21 cellular contexts compared by ENCODE assay signal in the genomic region with DNA sequence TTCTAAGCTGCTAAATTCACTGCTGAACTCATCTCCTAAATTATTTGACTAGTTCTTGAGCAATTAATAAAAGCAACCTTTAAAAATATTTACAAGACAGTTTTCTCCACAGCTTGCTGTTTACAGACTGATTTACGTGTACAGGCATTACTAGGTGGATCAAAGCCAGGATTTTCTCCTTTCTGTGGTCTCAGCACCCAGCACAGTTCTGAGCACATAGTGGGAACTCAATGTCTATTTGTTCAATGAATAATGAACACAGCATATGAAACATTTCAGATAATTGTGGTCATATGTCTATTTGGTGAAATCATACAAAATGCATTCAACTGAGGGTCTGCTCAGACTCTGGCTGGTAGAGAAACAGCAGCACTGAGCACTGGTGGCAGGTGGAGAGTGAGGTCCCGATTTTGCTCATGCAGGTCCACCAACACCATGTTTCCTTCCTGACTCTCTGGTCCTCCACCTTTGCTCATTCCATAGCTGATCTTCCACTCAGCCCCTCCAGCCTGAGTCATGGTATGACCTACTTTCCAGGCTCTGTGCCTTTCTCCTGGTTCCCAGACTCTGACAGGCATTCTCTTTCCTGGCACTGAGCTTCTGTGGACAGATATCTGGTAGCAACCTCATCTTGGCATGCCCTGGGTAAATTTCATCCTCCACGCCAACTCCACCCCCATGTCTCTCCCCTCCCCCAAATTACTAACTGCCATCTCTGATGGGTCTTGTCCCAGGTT.
DNase-seq lines count a peak whose midpoint lies in the region; ATAC-seq, FAIRE-seq and TF ChIP-seq lines count a peak whose summit lies in the region.
"Had no signal": no experiment of that assay in that cellular context is flagged by ENCODE, and none has a peak within 500 bp of the region (broad histone marks: within the 10 kb centered on the region; RNA-seq: fewer than 3 reads in every experiment).

No MANE protein-coding gene starts in this region.

- no peaks in the 10 kb centered on the region for H4K20me1 ChIP-seq in astrocyte (ENCODE audit: insufficient read depth, low read length)

- no peak for FAIRE-seq in astrocyte (lab: Jason Lieb, UNC)
- FAIRE-seq: GM12878, kidney had no signal

- no peak overlapping the region for H2BK12ac ChIP-seq in mesenchymal stem cell (ENCODE audit: low read length in 2 of 2)

- no peak overlapping the region for H2BK5ac ChIP-seq in mesenchymal stem cell (ENCODE audit: low read depth, low read length, poor library complexity, severe bottlenecking)

- H3K18ac ChIP-seq in mesenchymal stem cell (ENCODE audit: low read depth in 1 of 2, low read length in 2 of 2), result no peak overlapping the region

- H3K4me1 ChIP-seq in astrocyte (ENCODE audit: insufficient read depth, low read length), result peaks cover 40% of the 10 kb centered on the region
- H3K4me1 ChIP-seq in mesenchymal stem cell (ENCODE audit: control insufficient read depth, insufficient read depth, low read depth, low read length), result peaks cover 5% of the 10 kb centered on the region
- H3K4me1 ChIP-seq: body of pancreas had no signal

- H3K9ac ChIP-seq in astrocyte (ENCODE audit: low read length) (no peak overlapping the region), mesenchymal stem cell (ENCODE audit: low read length) (no peak overlapping the region)

- no peak overlapping the region for H3K4me2 ChIP-seq in astrocyte (ENCODE audit: low read length)
- no peak overlapping the region for H3K4me2 ChIP-seq in mesenchymal stem cell (ENCODE audit: low read length, poor library complexity, severe bottlenecking)

- no peaks in the 10 kb centered on the region for H3K79me2 ChIP-seq in astrocyte (ENCODE audit: insufficient read depth, low read length)

- no peak overlapping the region for H3K4ac ChIP-seq in mesenchymal stem cell (ENCODE audit: low read depth in 1 of 2, low read length in 2 of 2)

- H3K27me3 ChIP-seq in astrocyte (ENCODE audit: insufficient read depth, low read length) (no peaks in the 10 kb centered on the region), mesenchymal stem cell (ENCODE audit: control insufficient read depth in 1 of 2, insufficient read depth in 1 of 2, low read length in 2 of 2) (no peaks in the 10 kb centered on the region)
- H3K27me3 ChIP-seq: body of pancreas, upper lobe of left lung had no signal

- no peak for TF ChIP-seq POLR2A in erythroblast (IDR thresholded peaks at IDR 0.05; ENCODE audit: low read length)

- H3K4me1 Mint-ChIP-seq in astrocyte (ENCODE audit: low read depth, unreplicated experiment), result peaks cover 61% of the 10 kb centered on the region
- H3K4me1 Mint-ChIP-seq: activated CD4-positive, alpha-beta T cell treated with anti-CD3 and anti-CD28 coated beads, Interleukin-2, amount 10 ng/mL, durations not matched to agents 24 days and 14 days; IgD-negative memory B cell had no signal

- no peak overlapping the region for H2BK15ac ChIP-seq in mesenchymal stem cell (ENCODE audit: low read depth, poor library complexity, severe bottlenecking)

- H3K14ac ChIP-seq in mesenchymal stem cell (ENCODE audit: low read length in 2 of 2), result no peak overlapping the region

- H4K8ac ChIP-seq in mesenchymal stem cell (ENCODE audit: low read length), result no peak overlapping the region

- H3K36me3 Mint-ChIP-seq in astrocyte (ENCODE audit: low read depth, unreplicated experiment), result no peaks in the 10 kb centered on the region
- H3K36me3 Mint-ChIP-seq: CD8-positive, alpha-beta T cell; IgD-negative memory B cell had no signal

- DNase-seq in AG08396 (ENCODE audit: low spot score), result peak; percentile 41
- DNase-seq in HK-2 (ENCODE audit: unreplicated experiment), result peak; percentile 47
- peak; percentile 48 for DNase-seq in astrocyte (ENCODE audit: low read depth)
- DNase-seq in mesenchymal stem cell, result no peak
- DNase-seq in stimulated activated CD4-positive, alpha-beta T cell treated with anti-CD3 and anti-CD28 coated beads, Interleukin-2, amount 100 ng/mL, for 24 hours, result no peak
- no peak for DNase-seq in erythroblast (lab: John Stamatoyannopoulos, UW)
- DNase-seq: activated CD4-positive, alpha-beta T cell treated with anti-CD3 and anti-CD28 coated beads, Interleukin-2, amount 10 ng/mL, durations not matched to agents 24 days and 14 days; activated naive CD4-positive, alpha-beta T cell treated with anti-CD3 and anti-CD28 coated beads for 36 hours; body of pancreas; CD8-positive, alpha-beta T cell; kidney; NCI-H2029 treated with DMSO at 0.1 percent for 48 hours; NCI-H510A treated with DMSO at 0.1 percent for 48 hours; stimulated activated naive CD8-positive, alpha-beta T cell treated with anti-CD3 and anti-CD28 coated beads, Interleukin-15, Interleukin-2, amounts not matched to agents 100 U/mL and 50 U/mL, for 24 hours; upper lobe of left lung had no signal

- H3K9me3 Mint-ChIP-seq in astrocyte (ENCODE audit: unreplicated experiment), result peaks cover under 1% of the 10 kb centered on the region
- H3K9me3 Mint-ChIP-seq: activated CD4-positive, alpha-beta T cell treated with anti-CD3 and anti-CD28 coated beads, Interleukin-2, amount 10 ng/mL, durations not matched to agents 24 days and 14 days; activated naive CD4-positive, alpha-beta T cell treated with anti-CD3 and anti-CD28 coated beads for 36 hours; CD8-positive, alpha-beta T cell; IgD-negative memory B cell had no signal

- H3K27ac ChIP-seq in astrocyte (ENCODE audit: low read depth, low read length) (no peak overlapping the region), mesenchymal stem cell (ENCODE audit: low read length, poor library complexity, severe bottlenecking) (no peak overlapping the region)
- H3K27ac ChIP-seq: body of pancreas, upper lobe of left lung had no signal

- no peak overlapping the region for H3K4me3 Mint-ChIP-seq in astrocyte (ENCODE audit: unreplicated experiment)
- H3K4me3 Mint-ChIP-seq: activated CD4-positive, alpha-beta T cell treated with anti-CD3 and anti-CD28 coated beads, Interleukin-2, amount 10 ng/mL, durations not matched to agents 24 days and 14 days; activated naive CD4-positive, alpha-beta T cell treated with anti-CD3 and anti-CD28 coated beads for 36 hours; CD8-positive, alpha-beta T cell; nephron had no signal

- no peaks in the 10 kb centered on the region for H3K27me3 Mint-ChIP-seq in astrocyte (ENCODE audit: low read depth, unreplicated experiment)
- H3K27me3 Mint-ChIP-seq: activated CD4-positive, alpha-beta T cell treated with anti-CD3 and anti-CD28 coated beads, Interleukin-2, amount 10 ng/mL, durations not matched to agents 24 days and 14 days had no signal

- no peaks in the 10 kb centered on the region for H3K79me1 ChIP-seq in mesenchymal stem cell (replicated peaks; ENCODE audit: low read length, poor library complexity, severe bottlenecking)

- no peak overlapping the region for H2BK120ac ChIP-seq in mesenchymal stem cell (ENCODE audit: low read depth, low read length)

- TF ChIP-seq CTCF in astrocyte (IDR thresholded peaks at IDR 0.05; ENCODE audit: insufficient read depth, low read depth, low read length), result no peak

- no peak overlapping the region for H2AFZ ChIP-seq in astrocyte (ENCODE audit: low read depth, low read length)
- no peak overlapping the region for H2AFZ ChIP-seq in mesenchymal stem cell (ENCODE audit: low read depth, low read length)

- H2AK5ac ChIP-seq in mesenchymal stem cell (ENCODE audit: low read length, severe bottlenecking), result peak overlapping the region; percentile 28

- WGBS in mesenchymal stem cell, result over 99% methylated on average over 3 of the region's 3 CpGs

- no peak overlapping the region for H3K23ac ChIP-seq in mesenchymal stem cell (ENCODE audit: low read length in 2 of 2)

- H3K27ac Mint-ChIP-seq in astrocyte (ENCODE audit: unreplicated experiment), result peak overlapping the region; percentile 80
- H3K27ac Mint-ChIP-seq: activated CD4-positive, alpha-beta T cell treated with anti-CD3 and anti-CD28 coated beads, Interleukin-2, amount 10 ng/mL, durations not matched to agents 24 days and 14 days; activated naive CD4-positive, alpha-beta T cell treated with anti-CD3 and anti-CD28 coated beads for 36 hours; CD8-positive, alpha-beta T cell; IgD-negative memory B cell had no signal

- H3K36me3 ChIP-seq in astrocyte (ENCODE audit: insufficient read depth, low read length) (no peaks in the 10 kb centered on the region), mesenchymal stem cell (ENCODE audit: control insufficient read depth in 1 of 2, insufficient read depth in 2 of 2, low read depth in 1 of 2, low read length in 2 of 2) (no peaks in the 10 kb centered on the region)
- H3K36me3 ChIP-seq: upper lobe of left lung had no signal

- H3K4me3 ChIP-seq in astrocyte (ENCODE audit: insufficient read depth, low read depth, low read length) (no peak overlapping the region), mesenchymal stem cell (ENCODE audit: insufficient read depth in 1 of 2, low read depth in 1 of 2, low read length in 2 of 2) (no peak overlapping the region)
- H3K4me3 ChIP-seq: body of pancreas, GM12878, upper lobe of left lung had no signal

- no peak for ATAC-seq in activated CD4-positive, CD25-positive, alpha-beta regulatory T cell treated with anti-CD3 and anti-CD28 coated beads, Interleukin-2, amount 50 U/mL, for 24 hours
- ATAC-seq in HG02852 (IDR thresholded peaks at IDR 0.05; ENCODE audit: unreplicated experiment), result no peak
- ATAC-seq: body of pancreas; CD8-positive, alpha-beta T cell; esophagus mucosa; GM12878; stimulated activated naive CD8-positive, alpha-beta T cell treated with anti-CD3 and anti-CD28 coated beads, Interleukin-15, Interleukin-2, amounts not matched to agents 100 U/mL and 50 U/mL, for 24 hours had no signal

- H3K9me3 ChIP-seq in astrocyte (ENCODE audit: insufficient read depth, low read depth, low read length) (no peaks in the 10 kb centered on the region), mesenchymal stem cell (ENCODE audit: control insufficient read depth, low read length) (no peaks in the 10 kb centered on the region)
- H3K9me3 ChIP-seq: body of pancreas, upper lobe of left lung had no signal

- H4K91ac ChIP-seq in mesenchymal stem cell (ENCODE audit: low read length), result no peak overlapping the region

Comparison
In these comparisons a context has a peak if more than half of its experiments do, and no peak if none do; other contexts are left out.
1. DNase-seq: peak in AG08396 (single experiment), HK-2 (single experiment) and astrocyte (single experiment); none in mesenchymal stem cell (single experiment), stimulated activated CD4-positive, alpha-beta T cell treated with anti-CD3 and anti-CD28 coated beads, Interleukin-2, amount 100 ng/mL, for 24 hours (0 of 2) and erythroblast (0 of 2).